Comparison of ENCODE assay signal across 32 cellular contexts in the genomic region with DNA sequence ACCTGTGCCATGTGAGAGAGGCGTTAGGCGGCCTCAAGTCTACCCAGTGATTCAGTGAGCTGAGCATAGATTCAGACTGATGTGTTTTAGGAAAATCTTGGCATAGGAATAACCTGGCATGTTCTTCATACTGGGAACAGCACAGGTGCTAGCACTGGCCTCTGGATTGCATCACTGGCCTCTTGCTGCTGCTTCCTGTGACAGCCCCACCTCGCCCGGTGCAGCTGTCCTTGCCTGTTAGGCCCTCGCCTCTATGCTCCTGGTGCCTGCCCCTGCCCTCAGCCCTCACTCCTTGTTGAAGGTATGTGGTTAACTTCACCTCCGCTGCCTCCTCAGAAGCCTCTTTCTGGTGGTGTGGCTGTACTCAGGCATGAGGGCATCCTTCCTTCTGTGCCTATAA. TPM values are rescaled to one million over a fixed set of nuclear protein-coding genes. Genes with fewer than 3 reads are reported as not detected.
DNase-seq lines count a peak whose midpoint lies in the region; ATAC-seq, FAIRE-seq and TF ChIP-seq lines count a peak whose summit lies in the region.
"Had no signal": no experiment of that assay in that cellular context is flagged by ENCODE, and none has a peak within 500 bp of the region (broad histone marks: within the 10 kb centered on the region; RNA-seq: fewer than 3 reads in every experiment).

No MANE protein-coding gene starts in this region.

- H3K27me3 ChIP-seq in HepG2 (ENCODE audit: control insufficient read depth in 1 of 2, insufficient read depth in 2 of 2, low read length in 2 of 2) (peaks cover 1 to 10% of the 10 kb centered on the region in 2 experiments; a peak in 3 of 5 replicates), stomach (no peaks in the 10 kb centered on the region)
- H3K27me3 ChIP-seq: esophagus muscularis mucosa, upper lobe of left lung had no signal

- H3K9ac ChIP-seq in HepG2 (ENCODE audit: insufficient read depth, low read depth, low read length) = no peak overlapping the region
- no peak overlapping the region for H3K9ac ChIP-seq in kidney (ENCODE audit: low read length in 2 of 2)
- H3K9ac ChIP-seq: KMS-11 had no signal

- in situ Hi-C loops in HepG2 (cut with HindIII; ENCODE audit: extremely low pct_ligation_motif_present, low pct_unique_long_range_greater_than_20kb) = loop anchor here (5.0 kb wide), 1 partner anchor 72 kb away; no protein-coding TSS in a partner anchor

- CTCF ChIA-PET in HepG2 (lab: Yijun Ruan, JAX; ENCODE audit: low intra/inter-chr PET ratio, low total read pairs) = no interaction called here

- DNase-seq in SHP77 (lab: John Stamatoyannopoulos, UW) (peak; percentile 8 to 15), SHP77 treated with DMSO at 0.1 percent for 48 hours (lab: John Stamatoyannopoulos, UW) (no peak), SW480 (ENCODE audit: low spot score) (peak; percentile 7), HepG2 (ENCODE audit: low spot score) (no peak), stomach (no peak), NCI-H226 (no peak), kidney (no peak), T-helper 9 cell (no peak)
- DNase-seq: activated CD4-positive, CD25-positive, alpha-beta regulatory T cell; activated CD8-positive, alpha-beta memory T cell treated with anti-CD3 and anti-CD28 coated beads, Interleukin-2, amount 10 ng/mL, durations not matched to agents 7 days and 5 days; activated naive CD8-positive, alpha-beta T cell treated with anti-CD3 and anti-CD28 coated beads, Interleukin-2, amount 50 U/mL, for 24 hours; activated T-cell treated with anti-CD3 and anti-CD28 coated beads, Interleukin-2, amount 50 U/mL, for 4 hours; Calu3; endodermal cell; foreskin fibroblast; H9; heart left ventricle; left ventricle myocardium superior; naive B cell; NCI-H2081 treated with DMSO at 0.1 percent for 48 hours; substantia nigra; upper lobe of left lung had no signal

- no peaks in the 10 kb centered on the region for H3K36me3 ChIP-seq in HepG2 (replicated peaks in 1 of 2; ENCODE audit: control insufficient read depth in 1 of 2, insufficient read depth in 2 of 2, low read length in 2 of 2)
- peaks cover 0 to 71% (median 38%) of the 10 kb centered on the region in 4 donors for H3K36me3 ChIP-seq in stomach
- H3K36me3 ChIP-seq in kidney (ENCODE audit: control insufficient read depth in 1 of 2, insufficient read depth in 2 of 2, low read length in 2 of 2) = peaks cover 6 to 8% of the 10 kb centered on the region in 2 donors
- H3K36me3 ChIP-seq: esophagus muscularis mucosa, upper lobe of left lung had no signal

- WGBS in HepG2 (ENCODE audit: low lambda C conversion rate) = 42% methylated on average over 6 of the region's 6 CpGs
- 81 to 89% (median 87%) methylated on average over 6 of the region's 6 CpGs for WGBS in stomach, 5 donors

- no peak for TF ChIP-seq CTCF in HepG2 (CRISPR knock-in tag; IDR thresholded peaks at IDR 0.05)
- no peak for TF ChIP-seq CTCF in stomach (IDR thresholded peaks at IDR 0.05)
- no peak for TF ChIP-seq CTCF in kidney (IDR thresholded peaks at IDR 0.05; ENCODE audit: borderline replicate concordance, extremely low read depth, insufficient read depth)

- H3K4me1 ChIP-seq in HepG2 (ENCODE audit: insufficient read depth, low read length) = peaks cover 18% of the 10 kb centered on the region
- H3K4me1 ChIP-seq in stomach = no peaks in the 10 kb centered on the region
- H3K4me1 ChIP-seq in kidney (ENCODE audit: control insufficient read depth in 1 of 2, insufficient read depth in 1 of 2, low read depth in 1 of 2, low read length in 2 of 2) = no peaks in the 10 kb centered on the region
- H3K4me1 ChIP-seq: esophagus muscularis mucosa, heart left ventricle, upper lobe of left lung had no signal

- no peak for TF ChIP-seq POLR2A in HepG2 (IDR thresholded peaks at IDR 0.05; ENCODE audit: insufficient read depth in 1 of 2, low read depth in 2 of 2, low read length in 2 of 2)
- no peak for TF ChIP-seq POLR2A in stomach (IDR thresholded peaks at IDR 0.05)

- no peak overlapping the region for H3K27ac ChIP-seq in HepG2 (ENCODE audit: extremely low read length, insufficient read depth, low read length)
- H3K27ac ChIP-seq in stomach = no peak overlapping the region
- H3K27ac ChIP-seq in kidney (ENCODE audit: low read depth in 2 of 2, low read length in 2 of 2) = no peak overlapping the region
- H3K27ac ChIP-seq: esophagus muscularis mucosa, heart left ventricle, KMS-11, SK-N-MC, upper lobe of left lung had no signal

- intact Hi-C loops in HepG2 (cut with micrococcal nuclease; ENCODE audit: unreplicated experiment) (no loop called here), stomach (cut with DNase I; ENCODE audit: low total_unique reads) (no loop called here), kidney (cut with DNase I) (no loop called here)

- no peak for FAIRE-seq in HepG2 (lab: Jason Lieb, UNC)
- no peak for FAIRE-seq in kidney (lab: Jason Lieb, UNC)
- FAIRE-seq: A204.1, GM18507, keratinocyte had no signal

- no peak for TF ChIP-seq RAD21 in HepG2 (CRISPR knock-in tag; IDR thresholded peaks at IDR 0.05)

- TF ChIP-seq EP300 in HepG2 (IDR thresholded peaks at IDR 0.05; ENCODE audit: low read depth in 2 of 2, low read length in 2 of 2) = no peak
- no peak for TF ChIP-seq EP300 in HepG2 (CRISPR knock-in tag; IDR thresholded peaks at IDR 0.05; ENCODE audit: borderline replicate concordance)
- TF ChIP-seq EP300 in stomach (IDR thresholded peaks at IDR 0.05) = no peak

- no peak overlapping the region for H3K4me2 ChIP-seq in HepG2 (ENCODE audit: low read depth, low read length)
- H3K4me2 ChIP-seq: KMS-11 had no signal

- POLR2A ChIA-PET in HepG2 (lab: Yijun Ruan, JAX) = no interaction called here

- H3K79me2 ChIP-seq in HepG2 (ENCODE audit: insufficient read depth, low read length) = no peaks in the 10 kb centered on the region

- peak; percentile 21; the same call in 1 of the 3 replicates for ATAC-seq in HepG2
- ATAC-seq: activated CD8-positive, alpha-beta memory T cell treated with anti-CD3 and anti-CD28 coated beads, Interleukin-2, amount 10 ng/mL, durations not matched to agents 7 days and 5 days; activated naive CD8-positive, alpha-beta T cell treated with anti-CD3 and anti-CD28 coated beads, Interleukin-2, amount 50 U/mL, for 24 hours; activated T-cell treated with anti-CD3 and anti-CD28 coated beads, Interleukin-2, amount 50 U/mL, for 4 hours; heart left ventricle; left ventricle myocardium superior; stimulated activated memory B cell treated with anti-CD40 and anti-IgM and Interleukin-4, amounts not matched to agents 10 μg/mL and 1 μg/mL and 100 μg/mL, for 72 hours had no signal

- H3K4me3 ChIP-seq in HepG2 (replicated peaks in 1 of 3; ENCODE audit: insufficient read depth in 1 of 3, low read depth in 2 of 3, low read length in 3 of 3) (no peak overlapping the region), stomach (no peak overlapping the region), kidney (ENCODE audit: low read length in 2 of 2) (no peak overlapping the region)
- H3K4me3 ChIP-seq: esophagus muscularis mucosa, heart left ventricle, SK-N-MC, upper lobe of left lung had no signal

- no peaks in the 10 kb centered on the region for H4K20me1 ChIP-seq in HepG2 (ENCODE audit: insufficient read depth, low read length)

- BruUV-seq in HepG2 (replicated peaks; lab: Mats Ljungman, UMichigan) = no TSS peak

- no peaks in the 10 kb centered on the region for H3K9me3 ChIP-seq in HepG2 (ENCODE audit: low read length)
- H3K9me3 ChIP-seq in stomach = no peaks in the 10 kb centered on the region
- no peaks in the 10 kb centered on the region for H3K9me3 ChIP-seq in kidney (ENCODE audit: control insufficient read depth in 1 of 2, low read length in 2 of 2)
- H3K9me3 ChIP-seq: esophagus muscularis mucosa, heart left ventricle, upper lobe of left lung had no signal

- H2AFZ ChIP-seq in HepG2 (ENCODE audit: low read length) = no peak overlapping the region

TF ChIP-seq in HepG2, 621 proteins besides CTCF, POLR2A, EP300 and RAD21:
- TF ChIP-seq, protein P1, sequence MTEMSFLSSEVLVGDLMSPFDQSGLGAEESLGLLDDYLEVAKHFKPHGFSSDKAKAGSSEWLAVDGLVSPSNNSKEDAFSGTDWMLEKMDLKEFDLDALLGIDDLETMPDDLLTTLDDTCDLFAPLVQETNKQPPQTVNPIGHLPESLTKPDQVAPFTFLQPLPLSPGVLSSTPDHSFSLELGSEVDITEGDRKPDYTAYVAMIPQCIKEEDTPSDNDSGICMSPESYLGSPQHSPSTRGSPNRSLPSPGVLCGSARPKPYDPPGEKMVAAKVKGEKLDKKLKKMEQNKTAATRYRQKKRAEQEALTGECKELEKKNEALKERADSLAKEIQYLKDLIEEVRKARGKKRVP (CRISPR knock-in tag; IDR thresholded peaks at IDR 0.05) = 0 out of 4 replicates have a peak, but pooled peaks of 1 of the 2 experiments have one; percentile 22
- TF ChIP-seq CEBPG (CRISPR knock-in tag; IDR thresholded peaks at IDR 0.05) (peak; percentile 58), ZNF343 (CRISPR knock-in tag; IDR thresholded peaks at IDR 0.05) (no peak), GLI4 (CRISPR knock-in tag; IDR thresholded peaks at IDR 0.05; ENCODE audit: borderline replicate concordance) (no peak)
TF ChIP-seq in HepG2: peak in this region for 2.

RNA-seq across cellular contexts. Expression of a gene that starts 46.2 kb away (rescaled TPM):
- total RNA-seq in HepG2 (2016; rRNA removed; fragmentation: Illumina TruSeq; extraction: Trizol) (not detected in 2 replicates), stomach (10 to 100 TPM in 4 of 5 donors, 1 to 10 TPM in 1; 1.3 to 38.5 (median 25.2) TPM), kidney (38.8 TPM)
- total RNA-seq in HepG2 (2016; cell fraction: cytosol; rRNA removed; fragmentation: Illumina TruSeq; extraction: Trizol; ENCODE audit: low read depth) = not detected in 2 replicates
- not detected in 2 replicates for total RNA-seq in HepG2 (2016; cell fraction: insoluble cytoplasmic fraction; rRNA removed; fragmentation: Illumina TruSeq; extraction: Trizol)
- not detected in 2 replicates for total RNA-seq in HepG2 (2016; cell fraction: membrane; rRNA removed; fragmentation: Illumina TruSeq; extraction: Trizol)
- total RNA-seq in HepG2 (2016; cell fraction: nucleus; rRNA removed; fragmentation: Illumina TruSeq; extraction: Trizol) = not detected in 2 replicates
- polyA plus RNA-seq in HepG2 (2011; rRNA removed) (not detected in 2 replicates), stomach (10 to 100 TPM in 2 of 3 donors, 1 to 10 TPM in 1; 9.6 to 22.0 (median 20.2) TPM), kidney (ENCODE audit: insufficient read depth, low read depth, low replicate concordance) (28.5 TPM)
- not detected in 2 replicates for polyA plus RNA-seq in HepG2 (2011; cell fraction: cytosol; rRNA removed)
- polyA plus RNA-seq in HepG2 (2011; cell fraction: nucleus; rRNA removed) = 0.23 TPM in 1 of 2 replicates, not detected in the other
- not detected in 2 replicates for polyA plus RNA-seq in HepG2 (2012)
- not detected in 2 replicates for polyA plus RNA-seq in HepG2 (2016; cell fraction: cytosol; fragmentation: Illumina TruSeq; extraction: Trizol; ENCODE audit: low read depth)
- polyA plus RNA-seq in HepG2 (2016; cell fraction: insoluble cytoplasmic fraction; fragmentation: Illumina TruSeq; extraction: Trizol; ENCODE audit: low read depth) = not detected in 2 replicates
- polyA plus RNA-seq in HepG2 (2016; cell fraction: membrane; fragmentation: Illumina TruSeq; extraction: Trizol; ENCODE audit: low read depth) = not detected in 2 replicates
- polyA plus RNA-seq in HepG2 (2016; cell fraction: nucleus; fragmentation: Illumina TruSeq; extraction: Trizol; ENCODE audit: insufficient read depth, low read depth) = not detected in 2 replicates
- not detected in 2 replicates for polyA minus RNA-seq in HepG2 (2011; rRNA and poly(A)+ RNA removed; ENCODE audit: low replicate concordance)
- polyA minus RNA-seq in HepG2 (2011; cell fraction: cytosol; rRNA and poly(A)+ RNA removed) = not detected in 2 replicates
- polyA minus RNA-seq in HepG2 (2011; cell fraction: nucleus; rRNA and poly(A)+ RNA removed) = not detected in 2 replicates
- total RNA-seq: activated CD8-positive, alpha-beta memory T cell treated with anti-CD3 and anti-CD28 coated beads, Interleukin-2, amount 10 ng/mL, durations not matched to agents 7 days and 5 days; endodermal cell; H9; pulmonary artery endothelial cell; RPMI7951; T-helper 1 cell treated with Interleukin-12 subunit alpha and Interleukin-12 subunit beta and Interleukin-4 antibody, amounts not matched to agents 30 ng/mL and 1 ng/mL, for 36 hours had no signal

Comparison
In these comparisons a context has a peak if more than half of its experiments do, and no peak if none do; other contexts are left out.
1. DNase-seq: peak in SHP77 (2 of 2) and SW480 (single experiment); none in SHP77 treated with DMSO at 0.1 percent for 48 hours (single experiment), HepG2 (single experiment), stomach (single experiment), NCI-H226 (single experiment), kidney (single experiment) and T-helper 9 cell (single experiment).